ENCODE assay signal across 8 cellular contexts in genomic region chr21:33640697-33641338, GRCh38. TPM values are rescaled to one million over a fixed set of nuclear protein-coding genes. Genes with fewer than 3 reads are reported as not detected.
A peak's percentile ranks its signal among the peaks of the same experiment; 100 is the strongest.
DNase-seq lines count a peak whose midpoint lies in the region; ATAC-seq and TF ChIP-seq lines count a peak whose summit lies in the region.

No MANE protein-coding gene starts in this region.

- ATAC-seq in psoas muscle (no peak), GM21447 (IDR thresholded peaks at IDR 0.05; ENCODE audit: unreplicated experiment) (no peak), HG03095 (IDR thresholded peaks at IDR 0.05; ENCODE audit: unreplicated experiment) (no peak)

- DNase-seq in AG08395 (ENCODE audit: low spot score) = peak; percentile 15
- peak; percentile 5 for DNase-seq in GM19238 (ENCODE audit: insufficient read length, low spot score)
- peak; percentile 31 for DNase-seq in fibroblast of villous mesenchyme (ENCODE audit: low read depth)
- no peak for DNase-seq in psoas muscle
- DNase-seq in NCI-H1092 treated with DMSO at 0.1 percent for 48 hours (lab: John Stamatoyannopoulos, UW) = no peak

- H3K4me1 ChIP-seq in psoas muscle = peaks cover 23% of the 10 kb centered on the region

- intact Hi-C loops in psoas muscle (cut with DNase I) = loop anchor here (5.0 to 10.0 kb wide), 4 partner anchors 114 to 264 kb away; no protein-coding TSS in a partner anchor

- no peaks in the 10 kb centered on the region for H3K9me3 ChIP-seq in psoas muscle

- H3K27me3 ChIP-seq in psoas muscle (ENCODE audit: insufficient read depth in 3 of 3, low read length in 2 of 3) = no peaks in the 10 kb centered on the region

- 27 to 28% (median 27%) methylated on average over 18 of the region's 18 CpGs for WGBS in psoas muscle, 3 donors

- TF ChIP-seq CTCF in VCaP (conservative IDR thresholded peaks at IDR 0.05) = no peak
- no peak for TF ChIP-seq CTCF in fibroblast of villous mesenchyme (IDR thresholded peaks at IDR 0.05; ENCODE audit: insufficient read depth, low read depth, low read length)
- TF ChIP-seq CTCF in psoas muscle (IDR thresholded peaks at IDR 0.05) = no peak

- H3K4me3 ChIP-seq in fibroblast of villous mesenchyme (ENCODE audit: low read depth, low read length) (peak overlapping the region; percentile 76), psoas muscle (peak overlapping the region; percentile 87)

- H3K27ac ChIP-seq in VCaP = peak overlapping the region; percentile 94
- peak overlapping the region; percentile 79 for H3K27ac ChIP-seq in psoas muscle

- H3K36me3 ChIP-seq in psoas muscle (ENCODE audit: insufficient read depth in 1 of 2, low read depth in 1 of 2) = peaks cover 0 to 4% of the 10 kb centered on the region in 2 donors

RNA-seq across cellular contexts. Expression of gene CRYZL1, which starts 0.7 kb away (rescaled TPM):
- total RNA-seq in fibroblast of villous mesenchyme = 20.0 and 28.1 TPM in 2 replicates
- 10 to 100 TPM; 14.0 to 22.6 (median 18.8) TPM for total RNA-seq in psoas muscle
- polyA plus RNA-seq in psoas muscle = 10 to 100 TPM; 12.8 to 37.7 (median 15.7) TPM

RNA-seq across cellular contexts. Expression of gene ITSN1, which starts 1.5 kb away (rescaled TPM):
- total RNA-seq in fibroblast of villous mesenchyme (43.2 and 57.0 TPM in 2 replicates), psoas muscle (10 to 100 TPM; 18.1 to 43.8 (median 24.7) TPM)
- 10 to 100 TPM in 1 of 3 donors, 1 to 10 TPM in 2; 9.3 to 24.3 (median 9.8) TPM for polyA plus RNA-seq in psoas muscle

RNA-seq across cellular contexts. Expression of gene DONSON, which starts 52.3 kb away (rescaled TPM):
- total RNA-seq in fibroblast of villous mesenchyme = 26.7 and 38.0 TPM in 2 replicates
- 1 to 10 TPM; 4.8 to 5.4 (median 5.2) TPM for total RNA-seq in psoas muscle
- polyA plus RNA-seq in psoas muscle = 10 to 100 TPM in 1 of 3 donors, 1 to 10 TPM in 2; 6.2 to 15.1 (median 8.4) TPM

Comparison
In these comparisons a context has a peak if more than half of its experiments do, and no peak if none do; other contexts are left out.
1. DNase-seq: peak in AG08395 (single experiment), GM19238 (single experiment) and fibroblast of villous mesenchyme (single experiment); none in psoas muscle (0 of 2) and NCI-H1092 treated with DMSO at 0.1 percent for 48 hours (single experiment).